1 cellular context compared by ENCODE assay signal in genomic region chr1:5997316-5997715, GRCh38.
TF ChIP-seq lines count a peak whose summit lies in the region.

No MANE protein-coding gene starts in this region.

TF ChIP-seq in WTC11, 78 proteins besides CTCF, POLR2A, EP300 and RAD21 (continued from another document):
- TF ChIP-seq ZNF532 (CRISPR knock-in tag; IDR thresholded peaks at IDR 0.05; ENCODE audit: borderline replicate concordance) (no peak), PRRX2 (CRISPR knock-in tag; IDR thresholded peaks at IDR 0.05) (no peak), ZNF416 (CRISPR knock-in tag; IDR thresholded peaks at IDR 0.05) (no peak), AR (CRISPR knock-in tag; IDR thresholded peaks at IDR 0.05) (no peak), E2F5 (CRISPR knock-in tag; IDR thresholded peaks at IDR 0.05) (no peak), JAZF1 (CRISPR knock-in tag; IDR thresholded peaks at IDR 0.05) (no peak), E2F1 (CRISPR knock-in tag; IDR thresholded peaks at IDR 0.05) (no peak), CBFB (CRISPR knock-in tag; IDR thresholded peaks at IDR 0.05; ENCODE audit: low read depth) (no peak), FOXJ3 (CRISPR knock-in tag; IDR thresholded peaks at IDR 0.05; ENCODE audit: borderline replicate concordance) (no peak), TP53 (CRISPR knock-in tag; IDR thresholded peaks at IDR 0.05) (no peak)
